ENCODE assay signal across 13 cellular contexts in genomic region chr11:67253872-67254624, GRCh38. TPM values are rescaled to one million over a fixed set of nuclear protein-coding genes. Genes with fewer than 3 reads are reported as not detected.
A peak's percentile ranks its signal among the peaks of the same experiment; 100 is the strongest.
DNase-seq lines count a peak whose midpoint lies in the region; ATAC-seq, FAIRE-seq and TF ChIP-seq lines count a peak whose summit lies in the region.
"Had no signal": no experiment of that assay in that cellular context is flagged by ENCODE, and none has a peak within 500 bp of the region (broad histone marks: within the 10 kb centered on the region; RNA-seq: fewer than 3 reads in every experiment).

No MANE protein-coding gene starts in this region.

- no peaks in the 10 kb centered on the region for H3K9me3 Mint-ChIP-seq in neural progenitor cell

- H3K36me3 Mint-ChIP-seq in T-helper 17 cell (ENCODE audit: low read depth) (peaks cover 9% of the 10 kb centered on the region), neural progenitor cell (peaks cover 35% of the 10 kb centered on the region)

- H2AFZ ChIP-seq in endothelial cell of umbilical vein (ENCODE audit: low read depth, low read length) (no peak overlapping the region), neural progenitor cell (replicated peaks) (no peak overlapping the region)

- H3K27me3 ChIP-seq in endothelial cell of umbilical vein (ENCODE audit: control insufficient read depth in 2 of 2, insufficient read depth in 2 of 2, low read length in 2 of 2) (no peaks in the 10 kb centered on the region), neural progenitor cell (no peaks in the 10 kb centered on the region)
- H3K27me3 ChIP-seq: heart left ventricle had no signal

- peaks cover 60 to 62% of the 10 kb centered on the region in 2 experiments for H3K36me3 ChIP-seq in endothelial cell of umbilical vein (ENCODE audit: control insufficient read depth in 2 of 2, extremely low read depth in 1 of 2, insufficient read depth in 2 of 2, low read length in 2 of 2)
- H3K36me3 ChIP-seq in neural progenitor cell = peaks cover 10% of the 10 kb centered on the region

- H3K27ac Mint-ChIP-seq in T-helper 17 cell (peak overlapping the region; percentile 81), neural progenitor cell (peak overlapping the region; percentile 7)

- peaks cover 33% of the 10 kb centered on the region for H3K4me1 Mint-ChIP-seq in T-helper 17 cell
- H3K4me1 Mint-ChIP-seq in neural progenitor cell = no peaks in the 10 kb centered on the region

- intact Hi-C loops in endothelial cell of umbilical vein (cut with micrococcal nuclease) = no loop called here

- H3K4me3 ChIP-seq in endothelial cell of umbilical vein (replicated peaks in 1 of 3; ENCODE audit: insufficient read depth in 1 of 3, low read depth in 1 of 3, low read length in 3 of 3) (no peak overlapping the region), neural progenitor cell (no peak overlapping the region)
- H3K4me3 ChIP-seq: heart left ventricle, lower lobe of right lung, psoas muscle had no signal

- TF ChIP-seq POLR2A in GM19193 (IDR thresholded peaks at IDR 0.05; ENCODE audit: extremely low read depth, insufficient read depth, insufficient read length) = peak; percentile 21
- no peak for TF ChIP-seq POLR2A in endothelial cell of umbilical vein (IDR thresholded peaks at IDR 0.05; ENCODE audit: low read depth, low read length)

- H3K27ac ChIP-seq in endothelial cell of umbilical vein (ENCODE audit: insufficient read depth, low read depth, low read length) = no peak overlapping the region
- H3K27ac ChIP-seq in neural progenitor cell = no peak overlapping the region
- no peak overlapping the region for H3K27ac ChIP-seq in substantia nigra (ENCODE audit: low read depth, low read length, poor library complexity, severe bottlenecking)
- H3K27ac ChIP-seq: lower lobe of right lung, psoas muscle had no signal

- H4K20me1 ChIP-seq in endothelial cell of umbilical vein (replicated peaks; ENCODE audit: control insufficient read depth, extremely low read depth, insufficient read depth, low read length) = no peaks in the 10 kb centered on the region
- peaks cover 27% of the 10 kb centered on the region for H4K20me1 ChIP-seq in neural progenitor cell (ENCODE audit: low read depth)

- H3K4me2 ChIP-seq in endothelial cell of umbilical vein (ENCODE audit: insufficient read depth, low read length) (no peak overlapping the region), neural progenitor cell (no peak overlapping the region)

- H3K9me3 ChIP-seq in T-helper 17 cell (ENCODE audit: control insufficient read depth, low read length, poor library complexity, severe bottlenecking) (no peaks in the 10 kb centered on the region), endothelial cell of umbilical vein (replicated peaks; ENCODE audit: control insufficient read depth, insufficient read depth, low read length) (no peaks in the 10 kb centered on the region), neural progenitor cell (ENCODE audit: low read depth) (no peaks in the 10 kb centered on the region)
- H3K9me3 ChIP-seq: heart left ventricle, lower lobe of right lung, psoas muscle had no signal

- POLR2A ChIA-PET in endothelial cell of umbilical vein (lab: Charles Lee) = no interaction called here

- H3K4me1 ChIP-seq in endothelial cell of umbilical vein (ENCODE audit: control insufficient read depth, extremely low read depth, insufficient read depth, low read length) (no peaks in the 10 kb centered on the region), neural progenitor cell (no peaks in the 10 kb centered on the region)

- ATAC-seq in T-helper 17 cell (no peak), HG03025 (IDR thresholded peaks at IDR 0.05; ENCODE audit: low FRiP score, unreplicated experiment) (no peak)
- ATAC-seq: heart left ventricle, psoas muscle had no signal

- dilution Hi-C loops in endothelial cell of umbilical vein (cut with MboI; ENCODE audit: extremely low pct_ligation_motif_present, low sequenced_read_pairs) = no loop called here

- CTCF ChIA-PET in endothelial cell of umbilical vein (lab: Charles Lee) = interaction anchor here (1.1 to 2.8 kb wide), 6 partner anchors 8 to 129 kb away, joined by 3 to 30 read pairs (median 6); partner anchors contain the start of gene ANKRD13D

- TF ChIP-seq CTCF in endothelial cell of umbilical vein (IDR thresholded peaks at IDR 0.05; ENCODE audit: extremely low read depth in 1 of 2, insufficient read depth in 1 of 2, low read depth in 1 of 2, low read length in 2 of 2) (no peak), neural progenitor cell (IDR thresholded peaks at IDR 0.05) (no peak)

- H3K9me1 ChIP-seq in endothelial cell of umbilical vein (replicated peaks; ENCODE audit: control insufficient read depth, extremely low read depth, insufficient read depth, low read length) = no peaks in the 10 kb centered on the region

- H3K9ac ChIP-seq in endothelial cell of umbilical vein (replicated peaks; ENCODE audit: extremely low read depth, insufficient read depth, low read length) = no peak overlapping the region
- no peak overlapping the region for H3K9ac ChIP-seq in neural progenitor cell

- FAIRE-seq in endothelial cell of umbilical vein (lab: Jason Lieb, UNC) = no peak

- peaks cover 49% of the 10 kb centered on the region for H3F3A ChIP-seq in neural progenitor cell (ENCODE audit: low read depth)

- no TSS peak for BruUV-seq in endothelial cell of umbilical vein (replicated peaks; lab: Mats Ljungman, UMichigan)

- H3K79me2 ChIP-seq in endothelial cell of umbilical vein (ENCODE audit: control insufficient read depth, insufficient read depth, low read length) (no peaks in the 10 kb centered on the region), neural progenitor cell (ENCODE audit: low read depth) (no peaks in the 10 kb centered on the region)

- no peak for DNase-seq in T-helper 17 cell
- DNase-seq in endothelial cell of umbilical vein (ENCODE audit: low read depth, low spot score) = no peak
- DNase-seq in neural progenitor cell (ENCODE audit: low spot score) = no peak
- no peak for DNase-seq in NAMALWA (ENCODE audit: low spot score)
- no peak for DNase-seq in substantia nigra (lab: John Stamatoyannopoulos, UW)
- DNase-seq in NCI-H1436 (lab: John Stamatoyannopoulos, UW) = no peak
- DNase-seq: lower lobe of right lung; NCI-H2171 treated with DMSO at 0.1 percent for 48 hours; psoas muscle; stimulated activated CD4-positive, alpha-beta T cell treated with anti-CD3 and anti-CD28 coated beads, Interleukin-4, amount 100 ng/mL, for 4 hours had no signal

- H3K27me3 Mint-ChIP-seq in T-helper 17 cell = no peaks in the 10 kb centered on the region
- H3K27me3 Mint-ChIP-seq in neural progenitor cell (ENCODE audit: insufficient read depth, low read depth) = peaks cover 2% of the 10 kb centered on the region

- H3K4me3 Mint-ChIP-seq in T-helper 17 cell (peak overlapping the region; percentile 50), neural progenitor cell (no peak overlapping the region)

TF ChIP-seq in endothelial cell of umbilical vein, 7 proteins besides CTCF, POLR2A, EP300 and RAD21:
- TF ChIP-seq POLR2AphosphoS5 (IDR thresholded peaks at IDR 0.05; ENCODE audit: insufficient read depth, low read depth, low read length) (peak; percentile 9), MAX (IDR thresholded peaks at IDR 0.05; ENCODE audit: insufficient read depth, insufficient read length) (no peak)

RNA-seq across cellular contexts. Expression of gene GRK2, which starts 12.2 kb away (rescaled TPM):
- total RNA-seq in T-helper 17 cell (100 to 1,000 TPM; 264 to 276 TPM), endothelial cell of umbilical vein (62.3 and 66.9 TPM in 2 replicates), neural progenitor cell (ENCODE audit: low replicate concordance) (30.0 and 54.4 TPM in 2 replicates)
- 57.9 and 73.1 TPM in 2 replicates for polyA plus RNA-seq in endothelial cell of umbilical vein
- polyA plus RNA-seq in endothelial cell of umbilical vein (2011; cell fraction: cytosol; rRNA removed) = 41.3 and 53.7 TPM in 2 replicates
- polyA plus RNA-seq in endothelial cell of umbilical vein (2011; cell fraction: nucleus; rRNA removed) = 132 and 162 TPM in 2 replicates
- 41.3 and 55.6 TPM in 2 replicates for polyA plus RNA-seq in endothelial cell of umbilical vein (2012)
- polyA minus RNA-seq in endothelial cell of umbilical vein = 30.8 and 39.9 TPM in 2 replicates
- polyA minus RNA-seq in endothelial cell of umbilical vein (2011; cell fraction: cytosol; rRNA and poly(A)+ RNA removed) = 52.9 TPM
- polyA minus RNA-seq in endothelial cell of umbilical vein (2011; cell fraction: nucleus; rRNA and poly(A)+ RNA removed) = 38.1 and 49.4 TPM in 2 replicates

RNA-seq across cellular contexts. Expression of gene ANKRD13D, which starts 35.1 kb away (rescaled TPM):
- total RNA-seq in T-helper 17 cell (100 to 1,000 TPM; 174 to 220 TPM), endothelial cell of umbilical vein (57.5 and 69.6 TPM in 2 replicates), neural progenitor cell (ENCODE audit: low replicate concordance) (21.0 and 29.2 TPM in 2 replicates)
- polyA plus RNA-seq in endothelial cell of umbilical vein = 43.5 and 51.2 TPM in 2 replicates
- 23.3 and 32.6 TPM in 2 replicates for polyA plus RNA-seq in endothelial cell of umbilical vein (2011; cell fraction: cytosol; rRNA removed)
- polyA plus RNA-seq in endothelial cell of umbilical vein (2011; cell fraction: nucleus; rRNA removed) = 110 TPM in 2 replicates
- 18.1 and 22.7 TPM in 2 replicates for polyA plus RNA-seq in endothelial cell of umbilical vein (2012)
- 22.4 and 23.7 TPM in 2 replicates for polyA minus RNA-seq in endothelial cell of umbilical vein
- 12.2 TPM for polyA minus RNA-seq in endothelial cell of umbilical vein (2011; cell fraction: cytosol; rRNA and poly(A)+ RNA removed)
- 36.1 and 50.4 TPM in 2 replicates for polyA minus RNA-seq in endothelial cell of umbilical vein (2011; cell fraction: nucleus; rRNA and poly(A)+ RNA removed)

RNA-seq across cellular contexts. Expression of gene SSH3, which starts 49.3 kb away (rescaled TPM):
- total RNA-seq in T-helper 17 cell = 10 to 100 TPM; 12.8 to 17.8 TPM
- 16.5 and 22.5 TPM in 2 replicates for total RNA-seq in endothelial cell of umbilical vein
- 14.3 and 16.4 TPM in 2 replicates for polyA plus RNA-seq in endothelial cell of umbilical vein
- polyA plus RNA-seq in endothelial cell of umbilical vein (2011; cell fraction: cytosol; rRNA removed) = 6.1 and 9.0 TPM in 2 replicates
- 44.3 and 57.9 TPM in 2 replicates for polyA plus RNA-seq in endothelial cell of umbilical vein (2011; cell fraction: nucleus; rRNA removed)
- polyA plus RNA-seq in endothelial cell of umbilical vein (2012) = 15.7 and 20.8 TPM in 2 replicates
- polyA minus RNA-seq in endothelial cell of umbilical vein = 5.8 and 9.4 TPM in 2 replicates
- 15.0 TPM for polyA minus RNA-seq in endothelial cell of umbilical vein (2011; cell fraction: cytosol; rRNA and poly(A)+ RNA removed)
- polyA minus RNA-seq in endothelial cell of umbilical vein (2011; cell fraction: nucleus; rRNA and poly(A)+ RNA removed) = 5.3 and 12.8 TPM in 2 replicates
- total RNA-seq in neural progenitor cell (ENCODE audit: low replicate concordance) = 1.4 and 7.1 TPM in 2 replicates
